1 cellular context compared by ENCODE assay signal in the genomic region with DNA sequence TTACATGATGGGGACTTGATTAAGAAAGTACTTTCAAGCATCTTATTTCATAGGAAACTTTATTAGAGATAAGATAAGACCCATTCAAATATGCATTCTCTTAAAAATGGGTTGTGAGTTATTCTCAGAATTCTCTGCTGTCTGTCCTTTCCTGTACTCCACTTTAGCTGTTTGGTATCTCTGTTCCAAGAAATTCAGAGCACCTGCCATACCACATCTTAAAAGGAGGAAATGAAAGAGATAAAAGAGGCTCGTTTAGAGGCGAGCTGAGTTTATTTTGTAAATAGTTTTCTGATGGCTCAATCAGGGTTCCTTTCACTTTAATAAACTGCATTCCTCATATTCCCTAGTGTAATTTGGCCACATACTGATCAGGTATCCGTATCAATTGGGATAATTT.
TF ChIP-seq lines count a peak whose summit lies in the region.

No MANE protein-coding gene starts in this region.

TF ChIP-seq in A549, 52 proteins besides CTCF, POLR2A, EP300 and RAD21 (continued from another document):
- no peak for TF ChIP-seq RNF2 (IDR thresholded peaks at IDR 0.05; ENCODE audit: borderline replicate concordance, low read depth)
- no peak for TF ChIP-seq CHD2 (IDR thresholded peaks at IDR 0.05; ENCODE audit: low read length, partially characterized antibody)
- TF ChIP-seq, protein P1, sequence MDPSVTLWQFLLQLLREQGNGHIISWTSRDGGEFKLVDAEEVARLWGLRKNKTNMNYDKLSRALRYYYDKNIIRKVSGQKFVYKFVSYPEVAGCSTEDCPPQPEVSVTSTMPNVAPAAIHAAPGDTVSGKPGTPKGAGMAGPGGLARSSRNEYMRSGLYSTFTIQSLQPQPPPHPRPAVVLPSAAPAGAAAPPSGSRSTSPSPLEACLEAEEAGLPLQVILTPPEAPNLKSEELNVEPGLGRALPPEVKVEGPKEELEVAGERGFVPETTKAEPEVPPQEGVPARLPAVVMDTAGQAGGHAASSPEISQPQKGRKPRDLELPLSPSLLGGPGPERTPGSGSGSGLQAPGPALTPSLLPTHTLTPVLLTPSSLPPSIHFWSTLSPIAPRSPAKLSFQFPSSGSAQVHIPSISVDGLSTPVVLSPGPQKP (IDR thresholded peaks at IDR 0.05; ENCODE audit: low read depth, low read length): no peak
- TF ChIP-seq, protein P2, sequence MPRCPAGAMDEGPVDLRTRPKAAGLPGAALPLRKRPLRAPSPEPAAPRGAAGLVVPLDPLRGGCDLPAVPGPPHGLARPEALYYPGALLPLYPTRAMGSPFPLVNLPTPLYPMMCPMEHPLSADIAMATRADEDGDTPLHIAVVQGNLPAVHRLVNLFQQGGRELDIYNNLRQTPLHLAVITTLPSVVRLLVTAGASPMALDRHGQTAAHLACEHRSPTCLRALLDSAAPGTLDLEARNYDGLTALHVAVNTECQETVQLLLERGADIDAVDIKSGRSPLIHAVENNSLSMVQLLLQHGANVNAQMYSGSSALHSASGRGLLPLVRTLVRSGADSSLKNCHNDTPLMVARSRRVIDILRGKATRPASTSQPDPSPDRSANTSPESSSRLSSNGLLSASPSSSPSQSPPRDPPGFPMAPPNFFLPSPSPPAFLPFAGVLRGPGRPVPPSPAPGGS (IDR thresholded peaks at IDR 0.05): no peak
- TF ChIP-seq, protein P3, sequence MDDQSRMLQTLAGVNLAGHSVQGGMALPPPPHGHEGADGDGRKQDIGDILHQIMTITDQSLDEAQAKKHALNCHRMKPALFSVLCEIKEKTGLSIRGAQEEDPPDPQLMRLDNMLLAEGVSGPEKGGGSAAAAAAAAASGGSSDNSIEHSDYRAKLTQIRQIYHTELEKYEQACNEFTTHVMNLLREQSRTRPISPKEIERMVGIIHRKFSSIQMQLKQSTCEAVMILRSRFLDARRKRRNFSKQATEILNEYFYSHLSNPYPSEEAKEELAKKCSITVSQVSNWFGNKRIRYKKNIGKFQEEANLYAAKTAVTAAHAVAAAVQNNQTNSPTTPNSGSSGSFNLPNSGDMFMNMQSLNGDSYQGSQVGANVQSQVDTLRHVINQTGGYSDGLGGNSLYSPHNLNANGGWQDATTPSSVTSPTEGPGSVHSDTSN (IDR thresholded peaks at IDR 0.05): no peak
